Comparison of ENCODE assay signal across 8 cellular contexts in genomic region chr3:153209596-153209995, GRCh38. TPM values are rescaled to one million over a fixed set of nuclear protein-coding genes. Genes with fewer than 3 reads are reported as not detected.
DNase-seq lines count a peak whose midpoint lies in the region; ATAC-seq, FAIRE-seq and TF ChIP-seq lines count a peak whose summit lies in the region.

No MANE protein-coding gene starts in this region.

- no peaks in the 10 kb centered on the region for H3K27me3 ChIP-seq in H1 (replicated peaks in 1 of 4; ENCODE audit: control insufficient read depth in 3 of 4, extremely low read depth in 1 of 4, insufficient read depth in 3 of 4, low read length in 3 of 4)
- H3K27me3 ChIP-seq in small intestine (ENCODE audit: control insufficient read depth in 2 of 2, insufficient read depth in 2 of 2, low read length in 2 of 2), result no peaks in the 10 kb centered on the region

- H2BK15ac ChIP-seq in H1 (ENCODE audit: low read length), result no peak overlapping the region

- no peaks in the 10 kb centered on the region for H3K9me3 ChIP-seq in H1 (ENCODE audit: insufficient read depth in 2 of 2, low read depth in 1 of 2, low read length in 1 of 2)
- H3K9me3 ChIP-seq in small intestine (ENCODE audit: control insufficient read depth, low read depth), result no peaks in the 10 kb centered on the region

- no peak overlapping the region for H3K27ac ChIP-seq in H1 (ENCODE audit: low read depth, low read length)
- no peak overlapping the region for H3K27ac ChIP-seq in small intestine (ENCODE audit: low read depth in 1 of 2, low read length in 1 of 2)

- no peak for TF ChIP-seq POLR2A in H1 (IDR thresholded peaks at IDR 0.05; ENCODE audit: control extremely low read depth in 1 of 2, low read depth in 2 of 2, low read length in 2 of 2)

- H3K4me1 ChIP-seq in H1 (replicated peaks in 1 of 4; ENCODE audit: control insufficient read depth in 3 of 4, insufficient read depth in 4 of 4, low read length in 3 of 4) (peaks cover 2 to 19% (median 5%) of the 10 kb centered on the region in 4 experiments), small intestine (ENCODE audit: control insufficient read depth in 2 of 2, insufficient read depth in 1 of 2, low read depth in 1 of 2, low read length in 1 of 2) (no peaks in the 10 kb centered on the region)

- no peak for TF ChIP-seq RAD21 in H1 (IDR thresholded peaks at IDR 0.05 in 1 of 2, conservative IDR thresholded peaks at IDR 0.05 in 1 of 2; ENCODE audit: low read depth in 2 of 2, low read length in 2 of 2)

- H3K14ac ChIP-seq in H1 (ENCODE audit: insufficient read length), result no peak overlapping the region

- ATAC-seq in HG03521 (IDR thresholded peaks at IDR 0.05; ENCODE audit: unreplicated experiment) (no peak), GM21528 (IDR thresholded peaks at IDR 0.05; ENCODE audit: low FRiP score, unreplicated experiment) (no peak)

- no peak overlapping the region for H2BK120ac ChIP-seq in H1 (replicated peaks; ENCODE audit: low read depth, low read length)

- H3K79me2 ChIP-seq in H1 (ENCODE audit: control insufficient read depth in 1 of 2, insufficient read depth in 2 of 2, low read length in 2 of 2), result no peaks in the 10 kb centered on the region

- H3K4me3 ChIP-seq in H1 (ENCODE audit: extremely low read depth in 1 of 4, insufficient read depth in 2 of 4, low read depth in 3 of 4, low read length in 4 of 4) (peak overlapping the region in 1 of 4 experiments; percentile 38; a peak in 1 of 8 replicates), small intestine (ENCODE audit: low read depth in 1 of 2, low read length in 2 of 2) (no peak overlapping the region)

- H4K20me1 ChIP-seq in H1 (replicated peaks in 1 of 2; ENCODE audit: control insufficient read depth in 1 of 2, insufficient read depth in 2 of 2, low read length in 2 of 2), result no peaks in the 10 kb centered on the region

- no peak overlapping the region for H4K8ac ChIP-seq in H1 (ENCODE audit: extremely low read depth, insufficient read depth, low read length)

- no peak overlapping the region for H3K56ac ChIP-seq in H1 (replicated peaks; ENCODE audit: insufficient read length, low read depth, low read length)

- H3K79me1 ChIP-seq in H1 (ENCODE audit: low read depth, low read length), result no peaks in the 10 kb centered on the region

- peak overlapping the region; percentile 84; the same call in 1 of the 2 replicates for H2BK5ac ChIP-seq in H1 (ENCODE audit: low read depth, low read length)

- no peak overlapping the region; the same call in 1 of the 2 replicates for H2BK20ac ChIP-seq in H1 (ENCODE audit: low read length)

- no peaks in the 10 kb centered on the region for H3K36me3 ChIP-seq in H1 (ENCODE audit: control insufficient read depth in 2 of 4, insufficient read depth in 4 of 4, low read length in 3 of 4)
- H3K36me3 ChIP-seq in small intestine (ENCODE audit: control insufficient read depth in 2 of 2, insufficient read depth in 2 of 2, low read length in 2 of 2), result no peaks in the 10 kb centered on the region

- H2AFZ ChIP-seq in H1 (ENCODE audit: low read length), result 0 out of 2 replicates have a peak overlapping the region, but pooled peaks have one; percentile 66

- CTCF ChIA-PET in H1 (lab: Charles Lee; ENCODE audit: partially characterized antibody), result interaction anchor here (1.0 to 1.3 kb wide), 3 partner anchors 37 to 454 kb away, joined by 3 read pairs; no protein-coding TSS in a partner anchor

- no peak overlapping the region for H4K5ac ChIP-seq in H1 (ENCODE audit: insufficient read length, low read depth, low read length)

- no peak overlapping the region for H3K23ac ChIP-seq in H1 (ENCODE audit: insufficient read length)

- FAIRE-seq in H1 (lab: Jason Lieb, UNC) (peak; percentile 58), small intestine (lab: Jason Lieb, UNC) (no peak)

- H3K18ac ChIP-seq in H1 (ENCODE audit: extremely low read depth, low read length), result no peak overlapping the region

- no peak overlapping the region for H3K9ac ChIP-seq in H1 (replicated peaks in 1 of 4; ENCODE audit: extremely low read depth in 1 of 4, low read depth in 3 of 4, low read length in 3 of 4)

- H4K91ac ChIP-seq in H1 (replicated peaks; ENCODE audit: insufficient read length, low read length), result no peak overlapping the region

- H3K4ac ChIP-seq in H1 (replicated peaks; ENCODE audit: insufficient read length, low read depth, low read length), result no peak overlapping the region

- peaks cover 2% of the 10 kb centered on the region; the same call in 1 of the 2 replicates for H3K23me2 ChIP-seq in H1 (ENCODE audit: low read depth, low read length)

- H2AK5ac ChIP-seq in H1 (ENCODE audit: low read depth, low read length), result no peak overlapping the region

- no peak for TF ChIP-seq CTCF in H1 (IDR thresholded peaks at IDR 0.05; ENCODE audit: control extremely low read depth in 1 of 3, insufficient read depth in 1 of 3, low read depth in 1 of 3, low read length in 3 of 3)

- POLR2A ChIA-PET in H1 (lab: Charles Lee; ENCODE audit: partially characterized antibody), result interaction anchor here (0.9 to 1.2 kb wide), 2 partner anchors 9 to 47 kb away, joined by 3 read pairs; no protein-coding TSS in a partner anchor

- DNase-seq in EH (ENCODE audit: low read depth), result peak; percentile 84
- peak; percentile 58 for DNase-seq in NCI-H226
- DNase-seq in H1 (ENCODE audit: low read depth in 1 of 2, low spot score in 2 of 2), result peak; percentile 64 to 79
- peak; percentile 10 to 84 for DNase-seq in lung microvascular endothelial cell (ENCODE audit: low read depth in 2 of 2)
- no peak for DNase-seq in stimulated activated CD4-positive, alpha-beta T cell treated with anti-CD3 and anti-CD28 coated beads, Interleukin-2, amount 100 ng/mL, for 24 hours
- no peak for DNase-seq in small intestine

- TF ChIP-seq EP300 in H1 (IDR thresholded peaks at IDR 0.05; ENCODE audit: borderline replicate concordance in 1 of 2, low read depth in 2 of 2, low read length in 2 of 2), result no peak

- H3K4me2 ChIP-seq in H1 (ENCODE audit: insufficient read depth in 1 of 2, low read depth in 2 of 2, low read length in 2 of 2), result peak overlapping the region; percentile 49 to 59

- 17% methylated on average over 8 of the region's 8 CpGs; no CpG with 5 or more reads in 1 of the 2 experiments for WGBS in H1 (ENCODE audit: extremely low coverage in 1 of 2, insufficient coverage in 1 of 2, insufficient read length in 1 of 2, insufficient replicate concordance in 2 of 2, low coverage in 1 of 2, low lambda C conversion rate in 2 of 2, missing lambda C conversion rate in 1 of 2), 2 experiments
- WGBS in small intestine, 3 donors, result 72 to 81% (median 78%) methylated on average over 8 of the region's 8 CpGs

- H2BK12ac ChIP-seq in H1 (ENCODE audit: low read depth, low read length), result peak overlapping the region; percentile 68; the same call in 1 of the 2 replicates

TF ChIP-seq in H1, 55 proteins besides CTCF, POLR2A, EP300 and RAD21 (continues in another document):
- TF ChIP-seq CREB1 (IDR thresholded peaks at IDR 0.05) (0 out of 2 replicates have a peak, but pooled peaks have one; percentile 10), TCF12 (IDR thresholded peaks at IDR 0.05; ENCODE audit: low read depth, low read length) (peak; percentile 28; the same call in 1 of the 2 replicates), CEBPB (IDR thresholded peaks at IDR 0.05; ENCODE audit: low read depth, low read length) (0 out of 2 replicates have a peak, but pooled peaks have one; percentile 18), MAX (IDR thresholded peaks at IDR 0.05) (peak; percentile 66; the same call in 1 of the 2 replicates), HDAC2 (IDR thresholded peaks at IDR 0.05; ENCODE audit: borderline replicate concordance in 1 of 2, low read depth in 2 of 2, low read length in 2 of 2) (peak in 1 of 2 experiments; percentile 88; a peak in 2 of 4 replicates), EZH2 (IDR thresholded peaks at IDR 0.05; ENCODE audit: low read depth, low read length, severe bottlenecking) (no peak), YY1 (IDR thresholded peaks at IDR 0.05; ENCODE audit: low read depth, low read length) (0 out of 2 replicates have a peak, but pooled peaks have one; percentile 46), EGR1 (IDR thresholded peaks at IDR 0.05; ENCODE audit: borderline replicate concordance, low read depth, low read length) (peak; percentile 38; the same call in 1 of the 2 replicates), SP1 (IDR thresholded peaks at IDR 0.05; ENCODE audit: low read depth, low read length) (0 out of 2 replicates have a peak, but pooled peaks have one; percentile 42), POU5F1 (IDR thresholded peaks at IDR 0.05; ENCODE audit: low read depth, low read length) (peak; percentile 12; the same call in 1 of the 2 replicates), TEAD4 (IDR thresholded peaks at IDR 0.05; ENCODE audit: low read depth, low read length) (peak; percentile 89), KDM1A (IDR thresholded peaks at IDR 0.05; ENCODE audit: borderline replicate concordance, low read length) (no peak), SP2 (IDR thresholded peaks at IDR 0.05; ENCODE audit: low read length) (no peak), JUND (IDR thresholded peaks at IDR 0.05; ENCODE audit: low read length) (peak; percentile 48; the same call in 1 of the 2 replicates), JUN (IDR thresholded peaks at IDR 0.05; ENCODE audit: low read depth, low read length) (no peak)
- TF ChIP-seq, protein P1, sequence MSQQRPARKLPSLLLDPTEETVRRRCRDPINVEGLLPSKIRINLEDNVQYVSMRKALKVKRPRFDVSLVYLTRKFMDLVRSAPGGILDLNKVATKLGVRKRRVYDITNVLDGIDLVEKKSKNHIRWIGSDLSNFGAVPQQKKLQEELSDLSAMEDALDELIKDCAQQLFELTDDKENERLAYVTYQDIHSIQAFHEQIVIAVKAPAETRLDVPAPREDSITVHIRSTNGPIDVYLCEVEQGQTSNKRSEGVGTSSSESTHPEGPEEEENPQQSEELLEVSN (IDR thresholded peaks at IDR 0.05), result peak; percentile 52; the same call in 1 of the 2 replicates

RNA-seq across cellular contexts. Expression of gene RAP2B, which starts 47.6 kb away (rescaled TPM):
- total RNA-seq in H1 (2021; fragmentation: NEBNext Ultra II Directional; extraction: Animal tissue kit (Norgen Biotek cat#: 25700)), result 20.0 and 20.3 TPM in 2 replicates
- polyA plus RNA-seq in H1 (2011; rRNA removed) (7.5 and 9.0 TPM in 2 replicates), small intestine (1 to 10 TPM; 2.0 to 3.3 (median 2.2) TPM)
- polyA plus RNA-seq in H1 (2011; cell fraction: cytosol; rRNA removed), result 8.4 TPM
- 4.5 TPM for polyA plus RNA-seq in H1 (2011; cell fraction: nucleus; rRNA removed)
- polyA plus RNA-seq in H1 (2012, experiment 1 of 2), result 10.2 to 10.8 TPM (median 10.6 TPM) in 4 replicates
- 6.3 TPM for polyA plus RNA-seq in H1 (2012, experiment 2 of 2)
- 10.9 TPM for polyA plus RNA-seq in H1 (2013, experiment 1 of 2)
- 11.2 TPM for polyA plus RNA-seq in H1 (2013, experiment 2 of 2)
- polyA minus RNA-seq in H1 (2011; rRNA and poly(A)+ RNA removed), result 10.6 and 11.5 TPM in 2 replicates
- polyA minus RNA-seq in H1 (2011; cell fraction: cytosol; rRNA and poly(A)+ RNA removed), result 19.2 TPM
- polyA minus RNA-seq in H1 (2011; cell fraction: nucleus; rRNA and poly(A)+ RNA removed), result 10.2 TPM
- 12.5 and 16.1 TPM in 2 replicates for total RNA-seq in lung microvascular endothelial cell

Comparison
In these comparisons a context has a peak if more than half of its experiments do, and no peak if none do; other contexts are left out.
1. DNase-seq: peak in EH (single experiment), NCI-H226 (single experiment), H1 (2 of 2) and lung microvascular endothelial cell (2 of 2); none in stimulated activated CD4-positive, alpha-beta T cell treated with anti-CD3 and anti-CD28 coated beads, Interleukin-2, amount 100 ng/mL, for 24 hours (0 of 2) and small intestine (single experiment).